Comparison of ENCODE assay signal across 17 cellular contexts in the genomic region with DNA sequence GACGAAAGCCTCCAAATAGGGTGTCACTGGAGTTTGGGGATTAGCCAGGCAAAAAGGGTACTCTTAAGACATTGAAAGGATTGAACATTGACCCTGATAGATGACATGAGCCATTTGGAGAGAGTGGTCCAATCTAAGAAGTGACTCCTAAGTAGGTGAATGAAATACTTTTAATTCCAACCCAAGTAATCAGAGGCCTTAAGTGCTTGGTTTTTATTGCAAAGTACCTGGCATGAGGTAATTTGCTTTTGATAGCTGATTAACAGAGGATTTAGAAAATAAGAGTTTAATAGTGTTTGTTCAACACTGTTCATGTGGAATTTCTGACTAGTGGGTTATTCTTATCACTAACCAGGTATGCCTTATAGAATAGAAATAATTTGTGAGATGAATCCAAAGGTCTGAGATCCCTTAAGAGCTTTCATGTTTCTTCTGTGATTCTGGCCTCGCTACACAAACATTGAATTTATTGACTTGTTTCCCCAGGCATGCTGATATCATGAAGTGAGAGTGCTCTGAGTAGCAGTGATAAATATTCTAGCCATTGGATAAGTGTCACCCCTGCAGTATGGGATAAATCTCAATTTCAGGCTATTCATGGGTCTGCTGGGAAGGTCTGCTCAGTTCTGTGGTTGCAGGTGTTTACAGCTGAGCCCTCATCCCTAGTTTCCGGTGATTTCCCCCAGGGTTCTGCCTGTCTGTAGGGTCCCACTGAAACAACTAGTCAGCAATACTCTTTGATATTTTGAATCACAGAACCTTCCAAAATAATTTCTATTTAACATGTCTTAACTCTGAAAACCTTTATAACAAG. TPM values are rescaled to one million over a fixed set of nuclear protein-coding genes. Genes with fewer than 3 reads are reported as not detected.
DNase-seq lines count a peak whose midpoint lies in the region; ATAC-seq, FAIRE-seq and TF ChIP-seq lines count a peak whose summit lies in the region.
"Had no signal": no experiment of that assay in that cellular context is flagged by ENCODE, and none has a peak within 500 bp of the region (broad histone marks: within the 10 kb centered on the region; RNA-seq: fewer than 3 reads in every experiment).

No MANE protein-coding gene starts in this region.

- H3K27ac Mint-ChIP-seq in glutamatergic neuron (ENCODE audit: unreplicated experiment), result peak overlapping the region; percentile 65
- H3K27ac Mint-ChIP-seq in stimulated activated naive B cell treated with anti-CD40 and anti-IgM and Interleukin-4, amounts not matched to agents 10 μg/mL and 1 μg/mL and 100 μg/mL, for 72 hours, result no peak overlapping the region
- H3K27ac Mint-ChIP-seq: activated T-helper 1 cell treated with anti-CD3 and anti-CD28 coated beads, Interleukin-12 subunit alpha, Interleukin-12 subunit beta, Interleukin-2, Interleukin-4 antibody, amounts not matched to agents 30 ng/mL and 10 ng/mL and 1 ng/mL, durations not matched to agents 14 hours and 24 hours and 36 hours; T-helper 1 cell treated with Interleukin-12 subunit alpha and Interleukin-12 subunit beta and Interleukin-4 antibody, amounts not matched to agents 30 μg/mL and 1 μg/mL, for 36 hours had no signal

- H3K27me3 Mint-ChIP-seq in glutamatergic neuron (ENCODE audit: unreplicated experiment), result peaks cover 2% of the 10 kb centered on the region
- peaks cover 0 to 5% of the 10 kb centered on the region in 2 donors for H3K27me3 Mint-ChIP-seq in stimulated activated naive B cell treated with anti-CD40 and anti-IgM and Interleukin-4, amounts not matched to agents 10 μg/mL and 1 μg/mL and 100 μg/mL, for 72 hours

- H3K4me3 ChIP-seq in MM.1S (ENCODE audit: low read length), result no peak overlapping the region
- no peak overlapping the region for H3K4me3 ChIP-seq in body of pancreas

- peak; percentile 80 for FAIRE-seq in GM12892 (lab: Jason Lieb, UNC)
- FAIRE-seq: G401.6, H1 had no signal

- no peaks in the 10 kb centered on the region for H3K36me3 Mint-ChIP-seq in glutamatergic neuron (ENCODE audit: unreplicated experiment)
- peaks cover 0 to 3% of the 10 kb centered on the region in 2 donors for H3K36me3 Mint-ChIP-seq in stimulated activated naive B cell treated with anti-CD40 and anti-IgM and Interleukin-4, amounts not matched to agents 10 μg/mL and 1 μg/mL and 100 μg/mL, for 72 hours

- peak overlapping the region; percentile 23; the same call in 1 of the 2 replicates for H3K4me2 ChIP-seq in MM.1S (ENCODE audit: low read depth, low read length)

- no peaks in the 10 kb centered on the region for H3K9me3 Mint-ChIP-seq in glutamatergic neuron (ENCODE audit: unreplicated experiment)
- H3K9me3 Mint-ChIP-seq in stimulated activated naive B cell treated with anti-CD40 and anti-IgM and Interleukin-4, amounts not matched to agents 10 μg/mL and 1 μg/mL and 100 μg/mL, for 72 hours, result no peaks in the 10 kb centered on the region
- H3K9me3 Mint-ChIP-seq: activated T-helper 1 cell treated with anti-CD3 and anti-CD28 coated beads, Interleukin-12 subunit alpha, Interleukin-12 subunit beta, Interleukin-2, Interleukin-4 antibody, amounts not matched to agents 30 ng/mL and 10 ng/mL and 1 ng/mL, durations not matched to agents 14 hours and 24 hours and 36 hours; T-helper 1 cell treated with Interleukin-12 subunit alpha and Interleukin-12 subunit beta and Interleukin-4 antibody, amounts not matched to agents 30 μg/mL and 1 μg/mL, for 36 hours had no signal

- TF ChIP-seq POLR2A in GM12892 (IDR thresholded peaks at IDR 0.05; ENCODE audit: low read depth, low read length), result no peak
- no peak for TF ChIP-seq POLR2A in body of pancreas (IDR thresholded peaks at IDR 0.05)

- H3K27me3 ChIP-seq in MM.1S (replicated peaks; ENCODE audit: insufficient read depth, low read length) (no peaks in the 10 kb centered on the region), body of pancreas (no peaks in the 10 kb centered on the region)

- ATAC-seq in stimulated activated naive B cell treated with anti-CD40 and anti-IgM and Interleukin-4, amounts not matched to agents 10 μg/mL and 1 μg/mL and 100 μg/mL, for 72 hours (replicated peaks), result no peak
- no peak for ATAC-seq in body of pancreas

- intact Hi-C loops in body of pancreas (cut with DNase I), result loop anchor here (10.0 kb wide), 1 partner anchor 167 kb away; no protein-coding TSS in a partner anchor

- peaks cover 24% of the 10 kb centered on the region for H3K4me1 ChIP-seq in MM.1S (ENCODE audit: low read length)
- peaks cover 5% of the 10 kb centered on the region for H3K4me1 ChIP-seq in body of pancreas

- no peaks in the 10 kb centered on the region for H3K36me3 ChIP-seq in MM.1S (replicated peaks; ENCODE audit: insufficient read depth, low read length)
- no peaks in the 10 kb centered on the region for H3K36me3 ChIP-seq in body of pancreas (replicated peaks in 1 of 2; ENCODE audit: insufficient read depth in 1 of 2, low read depth in 2 of 2)

- 71 to 74% methylated on average over 3 of the region's 3 CpGs for WGBS in body of pancreas, 2 donors

- no peaks in the 10 kb centered on the region for H3K9me2 ChIP-seq in MM.1S (replicated peaks; ENCODE audit: insufficient read depth, low read length)

- no peaks in the 10 kb centered on the region for H4K20me1 ChIP-seq in MM.1S (ENCODE audit: insufficient read depth, low read length)

- H3K79me2 ChIP-seq in MM.1S (ENCODE audit: low read length), result 0 out of 2 replicates have a peak, but pooled peaks cover 6% of the 10 kb centered on the region

- DNase-seq in GM12892 (ENCODE audit: insufficient read length) (no peak), MM.1S (no peak), glutamatergic neuron (no peak), body of pancreas (no peak), dermis blood vessel endothelial cell (no peak)
- no peak for DNase-seq in stimulated activated naive B cell treated with anti-CD40 and anti-IgM and Interleukin-4, amounts not matched to agents 10 μg/mL and 1 μg/mL and 100 μg/mL, for 72 hours
- no peak for DNase-seq in stimulated activated naive CD4-positive, alpha-beta T cell treated with Interleukin-2 at 50 U/mL for 16 hours (lab: John Stamatoyannopoulos, UW)
- DNase-seq: activated CD8-positive, alpha-beta memory T cell treated with anti-CD3 and anti-CD28 coated beads for 24 hours; effector CD4-positive, alpha-beta T cell; NCI-H187 treated with DMSO at 0.1 percent for 48 hours; NCI-H446 treated with DMSO at 0.1 percent for 48 hours; Right ventricle myocardium superior; stimulated activated CD4-positive, alpha-beta T cell treated with anti-CD3 and anti-CD28 coated beads, Interleukin-2, amount 100 ng/mL, for 48 hours had no signal

- no peak overlapping the region for H3K27ac ChIP-seq in MM.1S (ENCODE audit: low read length)
- no peak overlapping the region for H3K27ac ChIP-seq in body of pancreas

- no peaks in the 10 kb centered on the region for H3F3A ChIP-seq in MM.1S (ENCODE audit: insufficient read depth, low read length)

- no peak overlapping the region for H2AFZ ChIP-seq in MM.1S (ENCODE audit: low read length)

- no peak overlapping the region for H3K4me3 Mint-ChIP-seq in glutamatergic neuron (ENCODE audit: unreplicated experiment)
- peak overlapping the region; percentile 39 to 41 for H3K4me3 Mint-ChIP-seq in stimulated activated naive B cell treated with anti-CD40 and anti-IgM and Interleukin-4, amounts not matched to agents 10 μg/mL and 1 μg/mL and 100 μg/mL, for 72 hours
- H3K4me3 Mint-ChIP-seq: activated T-helper 1 cell treated with anti-CD3 and anti-CD28 coated beads, Interleukin-12 subunit alpha, Interleukin-12 subunit beta, Interleukin-2, Interleukin-4 antibody, amounts not matched to agents 30 ng/mL and 10 ng/mL and 1 ng/mL, durations not matched to agents 14 hours and 24 hours and 36 hours; T-helper 1 cell treated with Interleukin-12 subunit alpha and Interleukin-12 subunit beta and Interleukin-4 antibody, amounts not matched to agents 30 μg/mL and 1 μg/mL, for 36 hours had no signal

- no peak overlapping the region for H3K9ac ChIP-seq in MM.1S (ENCODE audit: low read length)

- H3K9me3 ChIP-seq in MM.1S (replicated peaks; ENCODE audit: insufficient read depth, low read length) (no peaks in the 10 kb centered on the region), body of pancreas (no peaks in the 10 kb centered on the region)

- H3K4me1 Mint-ChIP-seq in glutamatergic neuron (ENCODE audit: low read depth, unreplicated experiment), result peaks cover 5% of the 10 kb centered on the region
- H3K4me1 Mint-ChIP-seq in stimulated activated naive B cell treated with anti-CD40 and anti-IgM and Interleukin-4, amounts not matched to agents 10 μg/mL and 1 μg/mL and 100 μg/mL, for 72 hours, result peaks cover 35 to 52% of the 10 kb centered on the region in 2 donors

- TF ChIP-seq CTCF in MM.1S (IDR thresholded peaks at IDR 0.05; ENCODE audit: low read length) (no peak), glutamatergic neuron (IDR thresholded peaks at IDR 0.05; ENCODE audit: partially characterized antibody, unreplicated experiment) (no peak), body of pancreas (IDR thresholded peaks at IDR 0.05) (no peak)

RNA-seq across cellular contexts. Expression of a gene that starts 6.6 kb away (rescaled TPM):
- polyA plus RNA-seq in GM12892 (2012; ENCODE audit: missing spikeins), result 37.6 TPM
- 23.5 TPM for total RNA-seq in glutamatergic neuron (ENCODE audit: unreplicated experiment)
- 10 to 100 TPM; 26.5 to 30.0 TPM for total RNA-seq in body of pancreas
- 71.6 and 111 TPM in 2 replicates for total RNA-seq in dermis blood vessel endothelial cell

RNA-seq across cellular contexts. Expression of a gene that starts 47.9 kb away (rescaled TPM):
- not detected for polyA plus RNA-seq in GM12892 (2012; ENCODE audit: missing spikeins)
- 2.1 TPM for total RNA-seq in glutamatergic neuron (ENCODE audit: unreplicated experiment)
- total RNA-seq in body of pancreas, result 1 to 10 TPM; 2.6 to 7.3 TPM
- total RNA-seq in dermis blood vessel endothelial cell, result not detected in 2 replicates
- total RNA-seq: activated T-helper 1 cell treated with anti-CD3 and anti-CD28 coated beads, Interleukin-12 subunit alpha, Interleukin-12 subunit beta, Interleukin-2, Interleukin-4 antibody, amounts not matched to agents 30 ng/mL and 10 ng/mL and 1 ng/mL, durations not matched to agents 14 hours and 24 hours and 36 hours had no signal
